Comparison of ENCODE assay signal across 22 cellular contexts in genomic region chr20:1430004-1430451, GRCh38. TPM values are rescaled to one million over a fixed set of nuclear protein-coding genes. Genes with fewer than 3 reads are reported as not detected.
DNase-seq lines count a peak whose midpoint lies in the region; ATAC-seq and TF ChIP-seq lines count a peak whose summit lies in the region.
"Had no signal": no experiment of that assay in that cellular context is flagged by ENCODE, and none has a peak within 500 bp of the region (broad histone marks: within the 10 kb centered on the region; RNA-seq: fewer than 3 reads in every experiment).

No MANE protein-coding gene starts in this region.

- DNase-seq in H4 (ENCODE audit: low spot score), result peak; percentile 23
- DNase-seq in cardiac fibroblast (ENCODE audit: low read depth in 2 of 2), result peak; percentile 71 to 73
- peak; percentile 80 for DNase-seq in iris pigment epithelial cell (ENCODE audit: low read depth)
- DNase-seq in upper lobe of right lung, result no peak
- DNase-seq in amygdala (lab: John Stamatoyannopoulos, UW), result no peak
- no peak for DNase-seq in stimulated activated CD4-positive, alpha-beta T cell treated with anti-CD3 and anti-CD28 coated beads, Interleukin-2, amount 100 ng/mL, for 24 hours
- DNase-seq: activated CD8-positive, alpha-beta T cell treated with anti-CD3 and anti-CD28 coated beads for 36 hours; activated naive CD8-positive, alpha-beta T cell treated with anti-CD3 and anti-CD28 coated beads, Interleukin-2, amount 50 U/mL, for 24 hours; CD4-positive, CD25-positive, alpha-beta regulatory T cell; heart right ventricle; kidney glomerular epithelial cell; midbrain; NCI-H146; NCI-H446; nucleus accumbens; stimulated activated CD4-positive, alpha-beta T cell treated with anti-CD3 and anti-CD28 coated beads, Interleukin-4, amount 100 ng/mL, for 1 hour; T-cell had no signal

- no peaks in the 10 kb centered on the region for H3K9me3 ChIP-seq in upper lobe of right lung
- H3K9me3 ChIP-seq: heart right ventricle, tibial nerve had no signal

- no peaks in the 10 kb centered on the region for H3K27me3 ChIP-seq in upper lobe of right lung
- H3K27me3 ChIP-seq: tibial nerve had no signal

- H3K27ac ChIP-seq in upper lobe of right lung, result no peak overlapping the region
- H3K27ac ChIP-seq: heart right ventricle, tibial nerve had no signal

- no peak overlapping the region for H3K4me3 ChIP-seq in cardiac fibroblast (replicated peaks in 1 of 2; ENCODE audit: low read depth in 2 of 2, low read length in 2 of 2)
- H3K4me3 ChIP-seq in upper lobe of right lung, result no peak overlapping the region
- H3K4me3 ChIP-seq: GM12878, GM23338, heart right ventricle, tibial nerve had no signal

- ATAC-seq in upper lobe of right lung (peak; percentile 49), GM21619 (IDR thresholded peaks at IDR 0.05; ENCODE audit: unreplicated experiment) (no peak)
- ATAC-seq: activated CD8-positive, alpha-beta T cell treated with anti-CD3 and anti-CD28 coated beads for 36 hours; activated naive CD8-positive, alpha-beta T cell treated with anti-CD3 and anti-CD28 coated beads, Interleukin-2, amount 50 U/mL, for 24 hours; GM12878; GM23338; heart right ventricle; T-cell; WTC11 had no signal

- no peaks in the 10 kb centered on the region for H3K36me3 ChIP-seq in upper lobe of right lung

- H3K4me1 ChIP-seq in upper lobe of right lung, result peaks cover 6% of the 10 kb centered on the region
- H3K4me1 ChIP-seq: tibial nerve had no signal

- TF ChIP-seq CTCF in cardiac fibroblast (IDR thresholded peaks at IDR 0.05; ENCODE audit: low read depth, low read length) (no peak), upper lobe of right lung (IDR thresholded peaks at IDR 0.05) (no peak)

- intact Hi-C loops in upper lobe of right lung (cut with DNase I), result no loop called here

RNA-seq across cellular contexts. Expression of gene NSFL1C, which starts 36.6 kb away (rescaled TPM):
- total RNA-seq in H4 (2014; rRNA removed; shearing (Covaris generic)), result 31.9 and 38.2 TPM in 2 replicates
- total RNA-seq in upper lobe of right lung, result 73.4 TPM

RNA-seq across cellular contexts. Expression of gene FKBP1A, which starts 37.2 kb away (rescaled TPM):
- total RNA-seq in H4 (2014; rRNA removed; shearing (Covaris generic)), result 124 and 134 TPM in 2 replicates
- 266 TPM for total RNA-seq in upper lobe of right lung

Comparison
In these comparisons a context has a peak if more than half of its experiments do, and no peak if none do; other contexts are left out.
1. DNase-seq: peak in H4 (single experiment), cardiac fibroblast (2 of 2) and iris pigment epithelial cell (single experiment); none in upper lobe of right lung (single experiment), amygdala (0 of 56) and stimulated activated CD4-positive, alpha-beta T cell treated with anti-CD3 and anti-CD28 coated beads, Interleukin-2, amount 100 ng/mL, for 24 hours (0 of 2).